ENCODE assay signal across 20 cellular contexts in the genomic region with DNA sequence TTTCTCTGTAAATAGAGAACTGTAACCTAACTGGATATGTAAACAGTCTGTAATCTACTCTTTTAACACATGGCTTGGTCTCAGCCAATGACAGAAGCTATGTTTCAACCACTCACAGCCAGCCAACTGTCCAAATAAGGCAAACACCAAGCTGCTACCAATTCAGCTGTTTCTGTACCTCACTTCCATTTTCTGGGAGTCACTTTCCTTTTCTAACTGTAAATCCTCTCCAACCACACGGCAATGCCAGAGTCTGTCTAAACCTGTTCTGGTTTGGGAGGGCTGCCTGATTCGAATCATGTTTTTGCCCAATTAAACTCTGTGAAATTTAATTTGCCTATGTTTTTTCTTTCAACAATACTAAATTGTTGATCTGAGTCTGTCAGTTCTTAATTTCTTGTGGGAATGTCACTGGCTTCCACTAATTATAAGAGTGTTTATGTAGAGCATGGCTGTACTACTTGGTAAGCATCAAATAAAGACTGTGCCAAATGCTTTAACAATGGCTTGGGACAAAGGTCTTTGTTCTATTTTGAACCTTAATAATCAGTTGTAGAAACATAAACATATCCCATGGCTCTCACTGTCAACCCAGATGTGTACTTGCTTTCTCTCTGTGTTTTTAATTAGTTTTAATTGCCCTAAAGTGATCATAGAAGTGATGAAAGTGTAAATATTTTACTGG.
DNase-seq lines count a peak whose midpoint lies in the region; ATAC-seq and TF ChIP-seq lines count a peak whose summit lies in the region.
"Had no signal": no experiment of that assay in that cellular context is flagged by ENCODE, and none has a peak within 500 bp of the region (broad histone marks: within the 10 kb centered on the region; RNA-seq: fewer than 3 reads in every experiment).

No MANE protein-coding gene starts in this region.

- no peak for TF ChIP-seq CTCF in retinal pigment epithelial cell (conservative IDR thresholded peaks at IDR 0.05; ENCODE audit: low read depth, low read length)
- no peak for TF ChIP-seq CTCF in GM20000 (IDR thresholded peaks at IDR 0.05; ENCODE audit: extremely low read depth, missing control alignments)

- H3K4me1 Mint-ChIP-seq in stimulated activated naive B cell treated with anti-CD40 and anti-IgM and Interleukin-4, amounts not matched to agents 10 μg/mL and 1 μg/mL and 100 μg/mL, for 72 hours: no peaks in the 10 kb centered on the region
- H3K4me1 Mint-ChIP-seq: IgD-negative memory B cell had no signal

- H3K4me1 ChIP-seq in SJCRH30: peaks cover 11% of the 10 kb centered on the region
- H3K4me1 ChIP-seq: Caco-2 had no signal

- peaks cover 12% of the 10 kb centered on the region for H3K9me3 ChIP-seq in SJCRH30 (replicated peaks)
- H3K9me3 ChIP-seq: Caco-2, SK-N-SH had no signal

- no peak for ATAC-seq in HG03039 (IDR thresholded peaks at IDR 0.05; ENCODE audit: unreplicated experiment)
- ATAC-seq in stimulated activated naive B cell treated with anti-CD40 and anti-IgM and Interleukin-4, amounts not matched to agents 10 μg/mL and 1 μg/mL and 100 μg/mL, for 72 hours (replicated peaks): no peak

- no peaks in the 10 kb centered on the region for H3K27me3 ChIP-seq in SJCRH30

- no peak overlapping the region for H3K4me3 Mint-ChIP-seq in stimulated activated naive B cell treated with anti-CD40 and anti-IgM and Interleukin-4, amounts not matched to agents 10 μg/mL and 1 μg/mL and 100 μg/mL, for 72 hours
- H3K4me3 Mint-ChIP-seq: IgD-negative memory B cell had no signal

- peak; percentile 28 for DNase-seq in H4 (ENCODE audit: low spot score)
- DNase-seq in SJCRH30: peak; percentile 60 to 82
- peak; percentile 81 for DNase-seq in inferior parietal cortex (ENCODE audit: extremely low spot score)
- peak; percentile 5 for DNase-seq in retinal pigment epithelial cell (ENCODE audit: low read depth)
- DNase-seq in stimulated activated naive B cell treated with anti-CD40 and anti-IgM and Interleukin-4, amounts not matched to agents 10 μg/mL and 1 μg/mL and 100 μg/mL, for 72 hours: no peak
- no peak for DNase-seq in GM20000 (ENCODE audit: low spot score)
- no peak for DNase-seq in glomerular visceral epithelial cell (ENCODE audit: extremely low spot score)
- DNase-seq: ACHN, AML-193, Caco-2, DMS79, HCEC 1CT, Kasumi-1, NCI-H1436, NCI-H2029 treated with DMSO at 0.1 percent for 48 hours, Right ventricle myocardium superior, SK-N-SH had no signal

- no peak overlapping the region for H3K27ac Mint-ChIP-seq in stimulated activated naive B cell treated with anti-CD40 and anti-IgM and Interleukin-4, amounts not matched to agents 10 μg/mL and 1 μg/mL and 100 μg/mL, for 72 hours
- H3K27ac Mint-ChIP-seq: IgD-negative memory B cell had no signal

- H3K36me3 ChIP-seq in SJCRH30: no peaks in the 10 kb centered on the region

- no peaks in the 10 kb centered on the region for H3K36me3 Mint-ChIP-seq in stimulated activated naive B cell treated with anti-CD40 and anti-IgM and Interleukin-4, amounts not matched to agents 10 μg/mL and 1 μg/mL and 100 μg/mL, for 72 hours
- H3K36me3 Mint-ChIP-seq: IgD-negative memory B cell had no signal

- peaks cover 4 to 15% of the 10 kb centered on the region in 2 donors for H3K9me3 Mint-ChIP-seq in stimulated activated naive B cell treated with anti-CD40 and anti-IgM and Interleukin-4, amounts not matched to agents 10 μg/mL and 1 μg/mL and 100 μg/mL, for 72 hours

- no peaks in the 10 kb centered on the region for H3K27me3 Mint-ChIP-seq in stimulated activated naive B cell treated with anti-CD40 and anti-IgM and Interleukin-4, amounts not matched to agents 10 μg/mL and 1 μg/mL and 100 μg/mL, for 72 hours
- H3K27me3 Mint-ChIP-seq: IgD-negative memory B cell had no signal

- peak overlapping the region; percentile 58 for H3K27ac ChIP-seq in SJCRH30
- H3K27ac ChIP-seq: HL-60 had no signal

- no peak overlapping the region for H3K4me3 ChIP-seq in SJCRH30
- H3K4me3 ChIP-seq in retinal pigment epithelial cell (ENCODE audit: low read length): no peak overlapping the region

Comparison
In these comparisons a context has a peak if more than half of its experiments do, and no peak if none do; other contexts are left out.
1. DNase-seq: peak in H4 (single experiment), SJCRH30 (2 of 2), inferior parietal cortex (single experiment) and retinal pigment epithelial cell (single experiment); none in stimulated activated naive B cell treated with anti-CD40 and anti-IgM and Interleukin-4, amounts not matched to agents 10 μg/mL and 1 μg/mL and 100 μg/mL, for 72 hours (single experiment), GM20000 (single experiment) and glomerular visceral epithelial cell (single experiment).